In the genomic region with DNA sequence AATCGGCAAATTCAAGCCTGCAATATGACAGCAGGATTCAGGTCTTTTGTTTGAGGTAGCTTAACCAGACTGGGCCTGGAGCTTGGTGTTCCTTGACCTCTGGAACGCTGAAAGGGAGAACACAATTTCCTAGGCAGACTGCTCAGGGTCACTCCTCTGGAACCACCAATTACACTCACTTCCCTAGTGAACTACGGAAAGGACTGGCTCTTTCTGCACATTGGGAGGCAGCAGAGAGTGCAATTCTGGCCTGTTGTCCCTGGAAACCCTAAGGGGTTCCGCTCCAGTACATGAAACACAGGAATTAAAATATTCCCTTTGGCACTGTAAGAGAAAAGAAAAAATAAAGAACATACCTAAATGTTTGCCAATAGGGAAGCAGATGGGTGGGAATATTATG, we compare ENCODE assay signal across 22 cellular contexts. TPM values are rescaled to one million over a fixed set of nuclear protein-coding genes. Genes with fewer than 3 reads are reported as not detected.
"Had no signal": no experiment of that assay in that cellular context is flagged by ENCODE, and none has a peak within 500 bp of the region (broad histone marks: within the 10 kb centered on the region; RNA-seq: fewer than 3 reads in every experiment).

No MANE protein-coding gene starts in this region.

- H3K27ac Mint-ChIP-seq: activated naive CD4-positive, alpha-beta T cell treated with anti-CD3 and anti-CD28 coated beads for 36 hours; activated naive CD8-positive, alpha-beta T cell treated with anti-CD3 and anti-CD28 coated beads, Interleukin-2, amount 50 U/mL, for 24 hours; naive thymus-derived CD4-positive, alpha-beta T cell; T-cell had no signal

- H3K4me3 ChIP-seq: gastrocnemius medialis, heart left ventricle, left ventricle myocardium inferior, mucosa of descending colon, suprapubic skin had no signal

- H3K36me3 ChIP-seq: gastrocnemius medialis, heart left ventricle, left ventricle myocardium inferior, suprapubic skin had no signal

- H3K36me3 Mint-ChIP-seq: T-cell had no signal

- DNase-seq: activated CD4-positive, CD25-positive, alpha-beta regulatory T cell treated with anti-CD3 and anti-CD28 coated beads, Interleukin-2, amount 50 U/mL, for 72 hours; activated naive CD4-positive, alpha-beta T cell treated with anti-CD3 and anti-CD28 coated beads for 36 hours; activated naive CD8-positive, alpha-beta T cell treated with anti-CD3 and anti-CD28 coated beads, Interleukin-2, amount 50 U/mL, for 24 hours; aorta; erythroblast; gastrocnemius medialis; heart left ventricle; left ventricle myocardium inferior; mucosa of descending colon; naive thymus-derived CD4-positive, alpha-beta T cell; posterior cingulate gyrus; right cardiac atrium; small intestine; stimulated activated CD4-positive, alpha-beta T cell treated with anti-CD3 and anti-CD28 coated beads, Interleukin-4, amount 100 ng/mL, for 4 hours; stimulated activated CD8-positive, alpha-beta memory T cell treated with anti-CD3 and anti-CD28 coated beads, Interleukin-4, amount 100 ng/mL, for 48 hours; stimulated activated naive CD4-positive, alpha-beta T cell treated with Interleukin-2 at 50 U/mL for 16 hours; T-cell; T-helper 9 cell; trophoblast cell had no signal

- H3K4me3 Mint-ChIP-seq: activated naive CD4-positive, alpha-beta T cell treated with anti-CD3 and anti-CD28 coated beads for 36 hours; activated naive CD8-positive, alpha-beta T cell treated with anti-CD3 and anti-CD28 coated beads, Interleukin-2, amount 50 U/mL, for 24 hours; naive thymus-derived CD4-positive, alpha-beta T cell; T-cell had no signal

- H3K4me1 ChIP-seq: gastrocnemius medialis, left ventricle myocardium inferior, suprapubic skin had no signal

- H3K27ac ChIP-seq: gastrocnemius medialis, heart left ventricle, left ventricle myocardium inferior, suprapubic skin had no signal

- H3K27me3 ChIP-seq: gastrocnemius medialis, suprapubic skin had no signal

- H3K27me3 Mint-ChIP-seq: activated naive CD8-positive, alpha-beta T cell treated with anti-CD3 and anti-CD28 coated beads, Interleukin-2, amount 50 U/mL, for 24 hours; naive thymus-derived CD4-positive, alpha-beta T cell had no signal

- H3K9me3 ChIP-seq: gastrocnemius medialis, heart left ventricle, left ventricle myocardium inferior, mucosa of descending colon, suprapubic skin had no signal

- H3K9me3 Mint-ChIP-seq: activated naive CD4-positive, alpha-beta T cell treated with anti-CD3 and anti-CD28 coated beads for 36 hours; activated naive CD8-positive, alpha-beta T cell treated with anti-CD3 and anti-CD28 coated beads, Interleukin-2, amount 50 U/mL, for 24 hours; T-cell had no signal

- ATAC-seq: activated naive CD8-positive, alpha-beta T cell treated with anti-CD3 and anti-CD28 coated beads, Interleukin-2, amount 50 U/mL, for 24 hours; gastrocnemius medialis; heart left ventricle; mucosa of descending colon; naive thymus-derived CD4-positive, alpha-beta T cell; right cardiac atrium; T-cell had no signal

RNA-seq across cellular contexts. Expression of a gene that starts 58.6 kb away (rescaled TPM):
- total RNA-seq: activated CD8-positive, alpha-beta memory T cell treated with anti-CD3 and anti-CD28 coated beads for 36 hours; dermis microvascular lymphatic vessel endothelial cell had no signal
